In the genomic region with DNA sequence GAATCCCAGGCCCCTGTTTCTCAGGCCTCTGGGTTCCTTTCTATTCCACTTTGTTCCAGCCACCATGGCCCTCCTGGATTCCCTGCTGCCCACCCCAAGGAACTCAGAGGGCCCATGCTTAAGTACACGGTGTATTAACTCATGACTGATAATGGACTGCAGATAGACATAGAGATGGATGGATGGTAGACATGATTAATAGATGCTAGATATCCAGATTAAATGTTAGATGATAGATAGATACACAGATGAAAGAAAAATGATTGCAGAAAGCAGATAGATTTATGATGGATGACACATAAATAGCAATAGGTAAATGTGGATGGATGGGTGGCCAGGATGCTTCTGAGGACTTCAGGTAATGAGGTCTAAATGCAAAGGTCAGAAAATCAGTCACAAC, we compare ENCODE assay signal across 9 cellular contexts.
"Had no signal": no experiment of that assay in that cellular context is flagged by ENCODE, and none has a peak within 500 bp of the region (broad histone marks: within the 10 kb centered on the region; RNA-seq: fewer than 3 reads in every experiment).

No MANE protein-coding gene starts in this region.

- ATAC-seq: HepG2, K562 had no signal

- H3K4me3 ChIP-seq: K562 had no signal

- DNase-seq: IMR-90, Karpas-422, KBM-7, KG1 had no signal

- H3K9ac ChIP-seq: KMS-11 had no signal

- H3K27ac ChIP-seq: HL-60, KMS-11 had no signal

- FAIRE-seq: HepG2, HTR-8/SVneo, K562 had no signal

- H3K4me2 ChIP-seq: KMS-11 had no signal
